In genomic region chr12:131586269-131586668, GRCh38 we compare ENCODE assay signal across 34 cellular contexts.
"Had no signal": no experiment of that assay in that cellular context is flagged by ENCODE, and none has a peak within 500 bp of the region (broad histone marks: within the 10 kb centered on the region; RNA-seq: fewer than 3 reads in every experiment).

No MANE protein-coding gene starts in this region.

- DNase-seq: Karpas-422, Kasumi-1, MM.1S, MV-4-11, NCI-H1048, NCI-H1092, NCI-H1092 treated with DMSO at 0.1 percent for 48 hours, NCI-H1105, NCI-H1105 treated with DMSO at 0.1 percent for 48 hours, NCI-H1417, NCI-H1417 treated with DMSO at 0.1 percent for 48 hours, NCI-H1436, NCI-H1436 treated with DMSO at 0.1 percent for 48 hours, NCI-H146, NCI-H1694, NCI-H1694 treated with DMSO at 0.1 percent for 48 hours, NCI-H187, NCI-H187 treated with DMSO at 0.1 percent for 48 hours, NCI-H1930, NCI-H2029, NCI-H2029 treated with DMSO at 0.1 percent for 48 hours, NCI-H2081, NCI-H2081 treated with DMSO at 0.1 percent for 48 hours, NCI-H2107, NCI-H2171, NCI-H2171 treated with DMSO at 0.1 percent for 48 hours, NCI-H2227 treated with DMSO at 0.1 percent for 48 hours, NCI-H226, NCI-H345, NCI-H446, NCI-H446 treated with DMSO at 0.1 percent for 48 hours, NCI-H510A, NCI-H510A treated with DMSO at 0.1 percent for 48 hours, NCI-H524 had no signal
